8 cellular contexts compared by ENCODE assay signal in the genomic region with DNA sequence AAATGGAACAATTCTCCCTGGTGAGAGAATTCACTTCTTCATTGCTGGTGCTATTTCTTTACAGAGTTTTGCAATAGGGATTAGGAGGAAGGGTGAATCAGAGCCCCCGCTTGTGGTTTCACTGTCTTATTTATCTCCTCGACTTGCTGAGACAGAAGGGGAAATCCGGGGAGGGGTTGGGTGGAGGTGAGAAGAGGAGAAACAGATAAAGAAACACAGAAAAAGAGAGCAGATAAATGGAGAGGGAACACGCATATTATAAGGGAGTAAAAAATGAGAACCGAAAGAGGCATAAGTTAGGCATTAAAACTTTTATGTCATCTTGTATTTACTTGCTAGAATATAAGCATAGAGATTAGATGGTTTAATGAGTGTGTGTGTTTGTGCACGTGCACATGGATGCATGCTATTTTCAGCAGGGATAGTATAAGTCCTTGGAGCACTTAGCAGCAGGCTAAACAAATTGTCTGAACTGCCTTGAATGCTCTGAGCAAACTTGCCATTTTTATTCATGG.
A peak's percentile ranks its signal among the peaks of the same experiment; 100 is the strongest.
DNase-seq lines count a peak whose midpoint lies in the region; ATAC-seq and TF ChIP-seq lines count a peak whose summit lies in the region.

No MANE protein-coding gene starts in this region.

- ATAC-seq in GM19438 (IDR thresholded peaks at IDR 0.05; ENCODE audit: low read depth, unreplicated experiment) (peak; percentile 84), HG03520 (IDR thresholded peaks at IDR 0.05; ENCODE audit: unreplicated experiment) (no peak)
- ATAC-seq in stimulated activated naive CD8-positive, alpha-beta T cell treated with anti-CD3 and anti-CD28 coated beads, Interleukin-15, Interleukin-2, amounts not matched to agents 100 U/mL and 50 U/mL, for 24 hours = peak; percentile 96

- H3K27me3 Mint-ChIP-seq in mesothelial cell of epicardium (ENCODE audit: low read depth) = peaks cover 20% of the 10 kb centered on the region

- H3K4me3 ChIP-seq in MG63 = no peak overlapping the region
- H3K4me3 ChIP-seq in kidney epithelial cell (ENCODE audit: low read depth, low read length) = no peak overlapping the region

- peaks cover 4% of the 10 kb centered on the region for H3K4me1 Mint-ChIP-seq in mesothelial cell of epicardium

- H3K36me3 ChIP-seq in MG63 (no peaks in the 10 kb centered on the region), kidney epithelial cell (ENCODE audit: control insufficient read depth, insufficient read depth, low read length) (no peaks in the 10 kb centered on the region)

- H3K27ac Mint-ChIP-seq in mesothelial cell of epicardium = no peak overlapping the region

- DNase-seq in MG63 (peak; percentile 22), kidney epithelial cell (ENCODE audit: low read depth) (peak; percentile 32), mesothelial cell of epicardium (ENCODE audit: low spot score in 2 of 2, unreplicated experiment in 2 of 2) (no peak), superior temporal gyrus (ENCODE audit: extremely low spot score) (no peak)
- peak; percentile 32 to 37 for DNase-seq in activated CD8-positive, alpha-beta memory T cell treated with anti-CD3 and anti-CD28 coated beads for 1 hour (ENCODE audit: extremely low read depth in 1 of 2, low read depth in 1 of 2)
- peak; percentile 69 for DNase-seq in stimulated activated naive CD8-positive, alpha-beta T cell treated with anti-CD3 and anti-CD28 coated beads, Interleukin-15, Interleukin-2, amounts not matched to agents 100 U/mL and 50 U/mL, for 24 hours

- TF ChIP-seq CTCF in kidney epithelial cell (IDR thresholded peaks at IDR 0.05; ENCODE audit: insufficient read depth, low read length, poor library complexity, severe bottlenecking) = no peak
- no peak for TF ChIP-seq CTCF in mesothelial cell of epicardium (IDR thresholded peaks at IDR 0.05; ENCODE audit: unreplicated experiment)

- H3K9me3 ChIP-seq in MG63 = no peaks in the 10 kb centered on the region

- H3K27me3 ChIP-seq in MG63 (no peaks in the 10 kb centered on the region), kidney epithelial cell (ENCODE audit: control insufficient read depth, insufficient read depth, low read length) (no peaks in the 10 kb centered on the region)

- H3K36me3 Mint-ChIP-seq in mesothelial cell of epicardium = no peaks in the 10 kb centered on the region

- H3K9me3 Mint-ChIP-seq in mesothelial cell of epicardium = no peaks in the 10 kb centered on the region

- H3K4me3 Mint-ChIP-seq in mesothelial cell of epicardium = no peak overlapping the region

Comparison
In these comparisons a context has a peak if more than half of its experiments do, and no peak if none do; other contexts are left out.
1. DNase-seq: peak in MG63 (single experiment), activated CD8-positive, alpha-beta memory T cell treated with anti-CD3 and anti-CD28 coated beads for 1 hour (2 of 2), kidney epithelial cell (single experiment) and stimulated activated naive CD8-positive, alpha-beta T cell treated with anti-CD3 and anti-CD28 coated beads, Interleukin-15, Interleukin-2, amounts not matched to agents 100 U/mL and 50 U/mL, for 24 hours (single experiment); none in mesothelial cell of epicardium (0 of 2) and superior temporal gyrus (single experiment).